ENCODE assay signal across 20 cellular contexts in the genomic region with DNA sequence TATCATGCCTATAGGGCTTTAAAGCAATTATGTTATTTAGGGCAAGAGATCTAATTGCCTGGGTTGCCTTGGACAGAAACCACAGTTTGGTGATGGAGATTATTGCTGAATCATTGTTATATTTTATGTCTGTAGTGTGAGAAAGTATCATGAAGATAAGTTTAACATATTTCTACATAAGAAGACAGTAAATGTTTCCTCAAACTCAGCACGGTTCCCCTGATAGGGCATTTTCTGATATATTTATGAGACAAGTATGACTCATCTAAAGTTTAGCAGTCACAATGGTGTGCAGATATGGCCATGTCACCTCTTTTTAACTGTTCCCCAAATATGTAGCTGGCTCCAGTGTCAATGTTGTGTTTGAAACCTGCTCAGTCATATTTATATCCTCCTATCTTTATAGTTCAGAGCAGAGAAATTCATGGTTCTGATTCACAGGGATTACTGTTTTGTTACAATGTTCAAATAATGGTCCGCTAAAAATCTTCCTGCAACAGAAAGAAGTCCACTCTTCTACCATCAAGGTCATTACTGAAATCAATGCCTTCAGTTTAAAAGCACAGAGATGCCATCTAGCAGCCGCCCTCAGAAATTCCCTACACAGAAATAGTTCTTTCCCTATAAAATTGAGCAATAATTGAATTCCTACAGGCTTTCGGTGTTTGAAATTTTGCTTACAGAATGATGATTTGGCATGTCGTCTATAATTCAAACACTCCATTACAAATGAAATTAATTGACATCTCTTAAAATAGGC. TPM values are rescaled to one million over a fixed set of nuclear protein-coding genes. Genes with fewer than 3 reads are reported as not detected.
"Had no signal": no experiment of that assay in that cellular context is flagged by ENCODE, and none has a peak within 500 bp of the region (broad histone marks: within the 10 kb centered on the region; RNA-seq: fewer than 3 reads in every experiment).

No MANE protein-coding gene starts in this region.

- DNase-seq: activated CD4-positive, alpha-beta memory T cell treated with anti-CD3 and anti-CD28 coated beads, Interleukin-2, amount 10 ng/mL, durations not matched to agents 7 days and 5 days; activated CD4-positive, alpha-beta T cell treated with anti-CD3 and anti-CD28 coated beads for 48 hours; activated CD4-positive, CD25-positive, alpha-beta regulatory T cell; activated naive CD4-positive, alpha-beta T cell; activated T-cell treated with anti-CD3 and anti-CD28 coated beads, Interleukin-2, amount 50 U/mL, for 1 hour; aorta; brain microvascular endothelial cell; central memory CD4-positive, alpha-beta T cell; effector CD8-positive, alpha-beta T cell; gastrocnemius medialis; kidney; stimulated activated naive CD4-positive, alpha-beta T cell; thyroid gland had no signal

- FAIRE-seq: kidney had no signal

- H3K36me3 ChIP-seq: brain microvascular endothelial cell, gastrocnemius medialis, thyroid gland had no signal

- H3K27me3 ChIP-seq: brain microvascular endothelial cell, gastrocnemius medialis, thyroid gland had no signal

- H3K27ac ChIP-seq: brain microvascular endothelial cell, gastrocnemius medialis, parathyroid adenoma, thyroid gland had no signal

- H3K9me3 ChIP-seq: gastrocnemius medialis, thyroid gland had no signal

- ATAC-seq: activated T-helper 17 cell treated with anti-CD3 and anti-CD28 coated beads, Interleukin-2, amount 50 U/mL, for 72 hours; esophagus mucosa; gastrocnemius medialis; left lobe of liver; natural killer cell treated with Interleukin-12 subunit alpha and Interleukin-12 subunit beta and Interleukin-15 and Interleukin-18, amount 100 ng/mL, for 72 hours had no signal

- H3K4me3 ChIP-seq: gastrocnemius medialis, lung, thyroid gland had no signal

- H3K4me1 ChIP-seq: gastrocnemius medialis, parathyroid adenoma had no signal

RNA-seq across cellular contexts. Expression of a gene that starts 3.7 kb away (rescaled TPM):
- total RNA-seq: activated CD4-positive, alpha-beta memory T cell treated with anti-CD3 and anti-CD28 coated beads, Interleukin-2, amount 10 ng/mL, durations not matched to agents 7 days and 5 days; activated T-helper 17 cell treated with anti-CD3 and anti-CD28 coated beads, Interleukin-2, amount 50 U/mL, for 72 hours; aorta; esophagus mucosa; gastrocnemius medialis; left lobe of liver; natural killer cell treated with Interleukin-12 subunit alpha and Interleukin-12 subunit beta and Interleukin-15 and Interleukin-18, amount 100 ng/mL, for 72 hours; ureter had no signal
- polyA plus RNA-seq: aorta, lung had no signal
